ENCODE assay signal across 19 cellular contexts in the genomic region with DNA sequence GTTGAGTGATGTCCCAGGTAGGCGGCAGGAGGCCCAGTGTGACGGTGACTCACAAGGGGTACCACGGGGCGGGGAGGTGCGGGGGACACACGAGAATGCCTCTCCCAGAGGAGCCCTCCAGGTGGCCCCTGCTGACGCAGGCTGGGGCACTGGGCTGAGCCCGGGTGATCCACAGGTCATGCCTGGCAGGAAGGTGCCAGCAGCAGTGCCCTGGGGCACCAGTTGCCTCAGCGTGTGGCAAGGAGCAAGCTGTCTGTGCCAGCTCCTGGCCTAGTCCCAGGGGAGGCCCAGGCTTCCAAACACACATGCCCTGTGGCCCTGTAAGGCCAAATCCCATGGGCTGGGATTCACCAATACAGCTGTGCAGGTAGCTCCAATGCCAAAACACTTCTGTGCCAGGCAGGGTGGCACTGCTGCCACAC. TPM values are rescaled to one million over a fixed set of nuclear protein-coding genes. Genes with fewer than 3 reads are reported as not detected.
A peak's percentile ranks its signal among the peaks of the same experiment; 100 is the strongest.
DNase-seq lines count a peak whose midpoint lies in the region; ATAC-seq, FAIRE-seq and TF ChIP-seq lines count a peak whose summit lies in the region.
"Had no signal": no experiment of that assay in that cellular context is flagged by ENCODE, and none has a peak within 500 bp of the region (broad histone marks: within the 10 kb centered on the region; RNA-seq: fewer than 3 reads in every experiment).

No MANE protein-coding gene starts in this region.

- H3K9me3 ChIP-seq in A549 = no peaks in the 10 kb centered on the region
- no peaks in the 10 kb centered on the region for H3K9me3 ChIP-seq in testis

- H3K27ac ChIP-seq in A549 (no peak overlapping the region), testis (no peak overlapping the region)

- TF ChIP-seq CTCF in A549 (IDR thresholded peaks at IDR 0.05) = no peak
- TF ChIP-seq CTCF in testis (IDR thresholded peaks at IDR 0.05) = no peak

- CTCF ChIA-PET in A549 (lab: Yijun Ruan, JAX) = interaction anchor here (0.6 to 1.2 kb wide), 6 partner anchors 16 to 817 kb away, joined by 3 to 4 read pairs (median 3); no protein-coding TSS in a partner anchor

- WGBS in A549 (ENCODE audit: missing lambda C conversion rate) = 82% methylated on average over 9 of the region's 9 CpGs
- WGBS in testis, 2 donors = 89% methylated on average over 9 of the region's 9 CpGs; no CpG with 5 or more reads in 1 of the 2 donors

- TF ChIP-seq EP300 in A549 (IDR thresholded peaks at IDR 0.05) = 0 out of 5 replicates have a peak, but pooled peaks of 1 of the 2 experiments have one; percentile 3

- H3K4me3 ChIP-seq in A549 = no peak overlapping the region
- no peak overlapping the region for H3K4me3 ChIP-seq in testis

- intact Hi-C loops in testis (cut with DNase I; ENCODE audit: low total_unique reads) = no loop called here

- TF ChIP-seq POLR2A in A549 (IDR thresholded peaks at IDR 0.05; ENCODE audit: low read length) = no peak
- no peak for TF ChIP-seq POLR2A in testis (IDR thresholded peaks at IDR 0.05)

- DNase-seq in A549 (ENCODE audit: low read depth in 1 of 2, low spot score in 1 of 2) = no peak
- peak; percentile 0 for DNase-seq in NCI-H460 (ENCODE audit: extremely low read depth, low read depth)
- peak; percentile 25 for DNase-seq in myocyte (ENCODE audit: low read depth)
- DNase-seq in testis = no peak
- DNase-seq in effector CD4-positive, alpha-beta T cell = no peak
- DNase-seq: activated CD4-positive, alpha-beta T cell treated with anti-CD3 and anti-CD28 coated beads for 1 hour; activated CD8-positive, alpha-beta memory T cell treated with anti-CD3 and anti-CD28 coated beads, Interleukin-2, amount 50 U/mL, for 4 hours; immature natural killer cell; NCI-H146 had no signal

- FAIRE-seq in A549 (lab: Jason Lieb, UNC) = no peak
- FAIRE-seq: frontal cortex, G401.6 had no signal

- H3K4me1 ChIP-seq in A549 (peaks cover 10% of the 10 kb centered on the region; the same call in 2 of the 3 replicates), testis (no peaks in the 10 kb centered on the region)

- POLR2A ChIA-PET in A549 (lab: Yijun Ruan, JAX) = no interaction called here

- no peak overlapping the region for H3K4me2 ChIP-seq in A549

- ATAC-seq in A549 (peak; percentile 11 to 23; a peak in 4 of 6 replicates), esophagus mucosa (peak; percentile 85), HG03520 (IDR thresholded peaks at IDR 0.05; ENCODE audit: unreplicated experiment) (no peak), GM19023 (IDR thresholded peaks at IDR 0.05; ENCODE audit: unreplicated experiment) (no peak)

- no peak for TF ChIP-seq RAD21 in A549 (conservative IDR thresholded peaks at IDR 0.05 in 1 of 2, IDR thresholded peaks at IDR 0.05 in 1 of 2)

- H3K36me3 ChIP-seq in testis (ENCODE audit: low read depth, missing control alignments) = no peaks in the 10 kb centered on the region

- H3K27me3 ChIP-seq in testis = no peaks in the 10 kb centered on the region

TF ChIP-seq in A549, 52 proteins besides CTCF, POLR2A, EP300 and RAD21:
- TF ChIP-seq EHMT2 (IDR thresholded peaks at IDR 0.05; ENCODE audit: low read depth) (no peak), FOSB (CRISPR knock-in tag; IDR thresholded peaks at IDR 0.05) (no peak), CEBPB (IDR thresholded peaks at IDR 0.05) (no peak), NFE2L2 (conservative IDR thresholded peaks at IDR 0.05; ENCODE audit: low read length) (no peak), PBX3 (IDR thresholded peaks at IDR 0.05) (no peak), ZNF302 (CRISPR knock-in tag; IDR thresholded peaks at IDR 0.05) (no peak), EHF (CRISPR knock-in tag; IDR thresholded peaks at IDR 0.05) (no peak), RNF2 (IDR thresholded peaks at IDR 0.05; ENCODE audit: borderline replicate concordance, low read depth) (no peak), RFX5 (IDR thresholded peaks at IDR 0.05) (no peak)

RNA-seq across cellular contexts. Expression of gene AKT2, which starts 28.0 kb away (rescaled TPM):
- 159 and 180 TPM in 2 replicates for polyA plus RNA-seq in A549 (2011; rRNA removed)
- 180 and 209 TPM in 2 replicates for polyA plus RNA-seq in A549 (2012; cell fraction: cytosol; rRNA removed)
- polyA plus RNA-seq in A549 (2012; cell fraction: nucleus; rRNA removed) = 545 and 598 TPM in 2 replicates
- polyA plus RNA-seq in A549 (2017; fragmentation: RNase III; extraction: RNeasy Plus Mini Kit Qiagen cat#74134 plus additional on column Dnase treatment) = 125 to 136 TPM (median 132 TPM) in 3 replicates
- 241 and 264 TPM in 2 replicates for polyA minus RNA-seq in A549 (2011; rRNA and poly(A)+ RNA removed)
- 39.1 and 39.3 TPM in 2 replicates for total RNA-seq in NCI-H460 (2014; rRNA removed; shearing (Covaris generic))
- 141 and 272 TPM in 2 replicates for polyA plus RNA-seq in NCI-H460 (2014; cell fraction: nucleus; rRNA removed)
- 96.0 TPM for total RNA-seq in esophagus mucosa
- total RNA-seq in myocyte = 91.2 and 93.3 TPM in 2 replicates
- polyA plus RNA-seq in myocyte (2012) = 112 TPM
- total RNA-seq in testis = 100 to 1,000 TPM; 195 to 229 TPM
- polyA plus RNA-seq in testis (ENCODE audit: insufficient read depth, low read depth, low replicate concordance) = 154 TPM

RNA-seq across cellular contexts. Expression of gene CCNP, which starts 30.6 kb away (rescaled TPM):
- 0.10 and 0.17 TPM in 2 replicates for polyA plus RNA-seq in A549 (2011; rRNA removed)
- polyA plus RNA-seq in A549 (2012; cell fraction: cytosol; rRNA removed) = 0.12 and 0.16 TPM in 2 replicates
- 1.8 and 2.1 TPM in 2 replicates for polyA plus RNA-seq in A549 (2012; cell fraction: nucleus; rRNA removed)
- 0.13 to 0.16 TPM (median 0.15 TPM) in 3 replicates for polyA plus RNA-seq in A549 (2017; fragmentation: RNase III; extraction: RNeasy Plus Mini Kit Qiagen cat#74134 plus additional on column Dnase treatment)
- 0.21 and 0.34 TPM in 2 replicates for polyA minus RNA-seq in A549 (2011; rRNA and poly(A)+ RNA removed)
- total RNA-seq in NCI-H460 (2014; rRNA removed; shearing (Covaris generic)) = 0.25 TPM in 1 of 2 replicates, not detected in the other
- 0.82 TPM in 1 of 2 replicates, not detected in the other for polyA plus RNA-seq in NCI-H460 (2014; cell fraction: nucleus; rRNA removed)
- total RNA-seq in esophagus mucosa = not detected
- total RNA-seq in myocyte = not detected in 2 replicates
- polyA plus RNA-seq in myocyte (2012) = 0.16 TPM
- 1 to 10 TPM; 1.2 to 2.3 TPM for total RNA-seq in testis
- polyA plus RNA-seq in testis (ENCODE audit: insufficient read depth, low read depth, low replicate concordance) = 0.74 TPM
- total RNA-seq: mononuclear cell, osteoblast had no signal
- polyA plus RNA-seq: immature natural killer cell had no signal

RNA-seq across cellular contexts. Expression of gene TTC9B, which starts 38.9 kb away (rescaled TPM):
- polyA plus RNA-seq in A549 (2011; rRNA removed) (not detected in 2 replicates), A549 (2017; fragmentation: RNase III; extraction: RNeasy Plus Mini Kit Qiagen cat#74134 plus additional on column Dnase treatment) (0.04 TPM in 1 of 3 replicates, not detected in the others), testis (ENCODE audit: insufficient read depth, low read depth, low replicate concordance) (0.30 TPM)
- 0.04 TPM in 1 of 2 replicates, not detected in the other for polyA plus RNA-seq in A549 (2012; cell fraction: cytosol; rRNA removed)
- 0.08 and 0.21 TPM in 2 replicates for polyA plus RNA-seq in A549 (2012; cell fraction: nucleus; rRNA removed)
- polyA minus RNA-seq in A549 (2011; rRNA and poly(A)+ RNA removed) = not detected in 2 replicates
- not detected in 2 replicates for total RNA-seq in NCI-H460 (2014; rRNA removed; shearing (Covaris generic))
- not detected in 2 replicates for polyA plus RNA-seq in NCI-H460 (2014; cell fraction: nucleus; rRNA removed)
- total RNA-seq in esophagus mucosa (not detected), myocyte (not detected in 2 replicates), testis (under 1 TPM; 0.50 to 0.71 TPM)
- 0.25 TPM for polyA plus RNA-seq in myocyte (2012)
- total RNA-seq: osteoblast; subcutaneous adipose tissue; T-helper 2 cell treated with Interferon-gamma antibody and Interleukin-4, amounts not matched to agents 100 ng/mL and 5 ng/mL, for 36 hours had no signal
- polyA plus RNA-seq: AG04450, immature natural killer cell had no signal

Comparison
In these comparisons a context has a peak if more than half of its experiments do, and no peak if none do; other contexts are left out.
1. ATAC-seq: peak in A549 (2 of 2) and esophagus mucosa (single experiment); none in HG03520 (single experiment) and GM19023 (single experiment).
2. DNase-seq: peak in NCI-H460 (single experiment) and myocyte (single experiment); none in A549 (0 of 2), testis (single experiment) and effector CD4-positive, alpha-beta T cell (single experiment).